Comparison of ENCODE assay signal across 9 cellular contexts in genomic region chr4:7650606-7651400, GRCh38.
DNase-seq lines count a peak whose midpoint lies in the region; ATAC-seq and TF ChIP-seq lines count a peak whose summit lies in the region.
"Had no signal": no experiment of that assay in that cellular context is flagged by ENCODE, and none has a peak within 500 bp of the region (broad histone marks: within the 10 kb centered on the region; RNA-seq: fewer than 3 reads in every experiment).

No MANE protein-coding gene starts in this region.

- no peaks in the 10 kb centered on the region for H3K9me2 ChIP-seq in PC-9 (ENCODE audit: insufficient read depth)

- TF ChIP-seq EP300 in esophagus muscularis mucosa (IDR thresholded peaks at IDR 0.05) = no peak

- WGBS in esophagus muscularis mucosa = 61% methylated on average over 11 of the region's 22 CpGs

- no peaks in the 10 kb centered on the region for H3K27me3 ChIP-seq in PC-9 (ENCODE audit: insufficient read depth, low read depth)
- H3K27me3 ChIP-seq in foreskin keratinocyte = no peaks in the 10 kb centered on the region
- no peaks in the 10 kb centered on the region for H3K27me3 ChIP-seq in esophagus muscularis mucosa
- H3K27me3 ChIP-seq: Peyer's patch had no signal

- CTCF ChIA-PET in PC-9 (lab: Charles Lee) = interaction anchor here (0.6 to 1.0 kb wide), 3 partner anchors 454 to 962 kb away, joined by 4 to 6 read pairs (median 6); no protein-coding TSS in a partner anchor

- TF ChIP-seq CTCF in PC-9 (conservative IDR thresholded peaks at IDR 0.05) (no peak), foreskin keratinocyte (conservative IDR thresholded peaks at IDR 0.05) (peak; percentile 49), esophagus muscularis mucosa (IDR thresholded peaks at IDR 0.05) (no peak)

- H3K4me1 ChIP-seq in PC-9 (replicated peaks; ENCODE audit: insufficient read depth) = peaks cover 13% of the 10 kb centered on the region; the same call in 1 of the 2 replicates
- H3K4me1 ChIP-seq in foreskin keratinocyte = peaks cover 23% of the 10 kb centered on the region
- H3K4me1 ChIP-seq in esophagus muscularis mucosa = peaks cover 0 to 30% (median 25%) of the 10 kb centered on the region in 4 donors

- BruUV-seq in PC-9 (replicated peaks; lab: Mats Ljungman, UMichigan) = TSS peak; percentile 96

- no peak overlapping the region for H3K4me3 ChIP-seq in PC-9
- H3K4me3 ChIP-seq in esophagus muscularis mucosa = no peak overlapping the region
- H3K4me3 ChIP-seq: Peyer's patch had no signal

- H3K27ac ChIP-seq in PC-9 = no peak overlapping the region
- H3K27ac ChIP-seq in foreskin keratinocyte = no peak overlapping the region
- peak overlapping the region in 1 of 4 donors; percentile 18 for H3K27ac ChIP-seq in esophagus muscularis mucosa (replicated peaks in 1 of 4)

- H3K4me3 Mint-ChIP-seq in activated T-cell treated with anti-CD3 and anti-CD28 coated beads, Interleukin-2, amount 50 U/mL, for 4 hours = no peak overlapping the region

- H3K36me3 Mint-ChIP-seq in activated T-cell treated with anti-CD3 and anti-CD28 coated beads, Interleukin-2, amount 50 U/mL, for 4 hours (ENCODE audit: insufficient read depth) = no peaks in the 10 kb centered on the region

- peak; percentile 31 for ATAC-seq in foreskin keratinocyte
- no peak for ATAC-seq in activated T-cell treated with anti-CD3 and anti-CD28 coated beads, Interleukin-2, amount 50 U/mL, for 4 hours
- no peak for ATAC-seq in GM18868 (IDR thresholded peaks at IDR 0.05; ENCODE audit: unreplicated experiment)

- no peaks in the 10 kb centered on the region for H3K9me3 Mint-ChIP-seq in activated T-cell treated with anti-CD3 and anti-CD28 coated beads, Interleukin-2, amount 50 U/mL, for 4 hours

- no peak overlapping the region for H2AFZ ChIP-seq in PC-9

- peaks cover 21% of the 10 kb centered on the region for H3K27me3 Mint-ChIP-seq in activated T-cell treated with anti-CD3 and anti-CD28 coated beads, Interleukin-2, amount 50 U/mL, for 4 hours (ENCODE audit: low read depth)

- peaks cover 41% of the 10 kb centered on the region for H3K4me1 Mint-ChIP-seq in activated T-cell treated with anti-CD3 and anti-CD28 coated beads, Interleukin-2, amount 50 U/mL, for 4 hours (ENCODE audit: low read depth)

- H3K4me2 ChIP-seq in PC-9 = no peak overlapping the region

- H4K20me1 ChIP-seq in PC-9 (ENCODE audit: insufficient read depth) = no peaks in the 10 kb centered on the region

- H3K36me3 ChIP-seq in PC-9 (ENCODE audit: low read depth) = no peaks in the 10 kb centered on the region
- H3K36me3 ChIP-seq in esophagus muscularis mucosa = no peaks in the 10 kb centered on the region
- H3K36me3 ChIP-seq: Peyer's patch had no signal

- no peaks in the 10 kb centered on the region for H3K79me2 ChIP-seq in PC-9 (ENCODE audit: low read depth)

- H3K9me3 ChIP-seq in PC-9 (ENCODE audit: insufficient read depth, low read depth) (no peaks in the 10 kb centered on the region), esophagus muscularis mucosa (no peaks in the 10 kb centered on the region)
- H3K9me3 ChIP-seq: Peyer's patch had no signal

- peak; percentile 19 for DNase-seq in activated gamma-delta T cell (lab: John Stamatoyannopoulos, UW)
- DNase-seq in activated gamma-delta T cell treated with Interleukin-2 at 50 U/mL for 16 hours = no peak
- DNase-seq in PC-9 = peak in 1 of 2 experiments; percentile 54
- peak; percentile 54 to 69 for DNase-seq in foreskin keratinocyte
- peak; percentile 12 for DNase-seq in stromal cell of bone marrow (ENCODE audit: low read depth)
- no peak for DNase-seq in esophagus muscularis mucosa (ENCODE audit: extremely low spot score)
- no peak for DNase-seq in activated T-cell treated with anti-CD3 and anti-CD28 coated beads, Interleukin-2, amount 50 U/mL, for 4 hours

- intact Hi-C loops in PC-9 (cut with micrococcal nuclease; ENCODE audit: unreplicated experiment) = loop anchor here (2.0 to 10.0 kb wide), 5 partner anchors 104 to 454 kb away; partner anchors contain the start of gene PSAPL1
- intact Hi-C loops in esophagus muscularis mucosa (cut with DNase I) = no loop called here

- H3F3A ChIP-seq in PC-9 (ENCODE audit: insufficient read depth, low read depth) = no peaks in the 10 kb centered on the region; the same call in 1 of the 2 replicates

- POLR2A ChIA-PET in PC-9 (lab: Charles Lee; ENCODE audit: unreplicated experiment) = no interaction called here

- no peak for TF ChIP-seq POLR2A in esophagus muscularis mucosa (IDR thresholded peaks at IDR 0.05; ENCODE audit: low read depth)

Comparison
In these comparisons a context has a peak if more than half of its experiments do, and no peak if none do; other contexts are left out.
1. DNase-seq: peak in activated gamma-delta T cell (single experiment), foreskin keratinocyte (2 of 2) and stromal cell of bone marrow (single experiment); none in activated gamma-delta T cell treated with Interleukin-2 at 50 U/mL for 16 hours (single experiment), esophagus muscularis mucosa (single experiment) and activated T-cell treated with anti-CD3 and anti-CD28 coated beads, Interleukin-2, amount 50 U/mL, for 4 hours (single experiment).